2 cellular contexts compared by ENCODE assay signal in genomic region chr18:66819235-66819634, GRCh38.
TF ChIP-seq lines count a peak whose summit lies in the region.

No MANE protein-coding gene starts in this region.

TF ChIP-seq in liver, 16 proteins besides CTCF, POLR2A, EP300 and RAD21 (continued from another document):
- TF ChIP-seq REST (IDR thresholded peaks at IDR 0.05) (no peak), HNF4A (conservative IDR thresholded peaks at IDR 0.05) (no peak), ZBTB33 (IDR thresholded peaks at IDR 0.05) (no peak), MAX (IDR thresholded peaks at IDR 0.05) (no peak), FOXA2 (IDR thresholded peaks at IDR 0.05) (no peak), HNF4G (IDR thresholded peaks at IDR 0.05) (no peak), RXRA (IDR thresholded peaks at IDR 0.05) (no peak), EGR1 (IDR thresholded peaks at IDR 0.05; ENCODE audit: low read depth in 2 of 2) (no peak), JUND (IDR thresholded peaks at IDR 0.05) (no peak), SP1 (IDR thresholded peaks at IDR 0.05) (no peak)
TF ChIP-seq in liver: peak in this region for 0.

TF ChIP-seq in HepG2, 621 proteins besides CTCF, POLR2A, EP300 and RAD21 (continued from another document):
- TF ChIP-seq ZNF317 (CRISPR knock-in tag; IDR thresholded peaks at IDR 0.05) (no peak), MXD3 (CRISPR knock-in tag; IDR thresholded peaks at IDR 0.05) (no peak), ZNF7 (CRISPR knock-in tag; IDR thresholded peaks at IDR 0.05) (no peak), ZNF720 (CRISPR knock-in tag; IDR thresholded peaks at IDR 0.05) (no peak), ZBTB44 (CRISPR knock-in tag; IDR thresholded peaks at IDR 0.05) (no peak), RARG (CRISPR knock-in tag; IDR thresholded peaks at IDR 0.05; ENCODE audit: low read depth) (no peak), CBFB (CRISPR knock-in tag; IDR thresholded peaks at IDR 0.05) (no peak), PAX8 (CRISPR knock-in tag; IDR thresholded peaks at IDR 0.05; ENCODE audit: borderline replicate concordance) (no peak)
